13 cellular contexts compared by ENCODE assay signal in the genomic region with DNA sequence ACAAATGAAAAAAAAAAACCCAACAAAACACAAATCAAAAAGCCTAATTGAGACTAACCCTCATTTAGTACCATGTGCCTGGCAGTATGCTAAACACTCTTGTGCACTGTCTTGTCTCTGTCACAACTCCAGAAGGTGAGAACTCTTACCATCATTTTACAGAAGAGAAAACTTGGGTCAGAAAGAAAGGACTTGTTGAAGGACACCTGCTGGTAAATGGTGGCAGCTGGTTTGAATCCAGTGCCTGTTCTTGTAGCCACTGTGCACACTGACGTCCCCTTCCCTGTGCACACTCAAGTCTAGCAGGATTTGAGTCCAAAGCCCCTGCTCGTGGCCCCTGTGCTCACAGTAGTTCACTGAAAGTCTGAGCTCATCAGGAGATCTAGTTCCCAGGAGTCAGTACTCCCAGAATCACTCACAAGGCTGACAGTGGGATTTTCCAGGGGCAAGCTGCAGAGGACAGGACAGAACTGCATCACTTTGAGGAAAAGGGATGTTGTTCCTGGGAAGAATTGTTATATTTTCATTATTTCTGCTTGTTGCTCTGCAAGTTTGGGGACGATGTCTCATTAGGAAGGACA. TPM values are rescaled to one million over a fixed set of nuclear protein-coding genes. Genes with fewer than 3 reads are reported as not detected.
DNase-seq lines count a peak whose midpoint lies in the region; ATAC-seq and TF ChIP-seq lines count a peak whose summit lies in the region.
"Had no signal": no experiment of that assay in that cellular context is flagged by ENCODE, and none has a peak within 500 bp of the region (broad histone marks: within the 10 kb centered on the region; RNA-seq: fewer than 3 reads in every experiment).

No MANE protein-coding gene starts in this region.

- H3K36me3 Mint-ChIP-seq in type B pancreatic cell, result no peaks in the 10 kb centered on the region
- H3K36me3 Mint-ChIP-seq: CD4-positive, CD25-positive, alpha-beta regulatory T cell had no signal

- H3K27me3 ChIP-seq in DND-41 (ENCODE audit: insufficient read depth, low read length, poor library complexity), result no peaks in the 10 kb centered on the region
- H3K27me3 ChIP-seq: neutrophil had no signal

- no peak overlapping the region for H3K9ac ChIP-seq in DND-41 (ENCODE audit: low read depth, low read length)

- H3K4me3 Mint-ChIP-seq in type B pancreatic cell, result no peak overlapping the region
- H3K4me3 Mint-ChIP-seq: CD4-positive, CD25-positive, alpha-beta regulatory T cell had no signal

- H3K9me3 ChIP-seq in DND-41 (ENCODE audit: insufficient read depth, low read length, severe bottlenecking), result no peaks in the 10 kb centered on the region
- H3K9me3 ChIP-seq: neutrophil had no signal

- peaks cover 12% of the 10 kb centered on the region for H3K4me1 Mint-ChIP-seq in type B pancreatic cell (ENCODE audit: unreplicated experiment)

- H3K9me3 Mint-ChIP-seq in type B pancreatic cell, result no peaks in the 10 kb centered on the region
- H3K9me3 Mint-ChIP-seq: CD4-positive, CD25-positive, alpha-beta regulatory T cell had no signal

- no peak overlapping the region for H3K27ac ChIP-seq in DND-41 (ENCODE audit: low read length)
- H3K27ac ChIP-seq: neutrophil had no signal

- H3K36me3 ChIP-seq in DND-41 (ENCODE audit: insufficient read depth, low read length), result no peaks in the 10 kb centered on the region
- H3K36me3 ChIP-seq: neutrophil had no signal

- peak; percentile 34 for TF ChIP-seq CTCF in DND-41 (IDR thresholded peaks at IDR 0.05; ENCODE audit: borderline replicate concordance, extremely low read depth, low read length, poor library complexity, severe bottlenecking)
- TF ChIP-seq CTCF in type B pancreatic cell (conservative IDR thresholded peaks at IDR 0.05), result no peak

- ATAC-seq in DND-41 (ENCODE audit: insufficient read depth, low read depth) (no peak), GM18511 (IDR thresholded peaks at IDR 0.05; ENCODE audit: unreplicated experiment) (peak; percentile 36), HG02763 (IDR thresholded peaks at IDR 0.05; ENCODE audit: unreplicated experiment) (peak; percentile 31)

- H3K4me1 ChIP-seq in DND-41 (ENCODE audit: insufficient read depth, low read length), result peaks cover 8% of the 10 kb centered on the region

- no peak overlapping the region for H3K4me3 ChIP-seq in DND-41 (ENCODE audit: low read depth in 1 of 2, low read length in 2 of 2)

- H2AFZ ChIP-seq in DND-41 (ENCODE audit: low read depth, low read length), result no peak overlapping the region

- H4K20me1 ChIP-seq in DND-41 (ENCODE audit: insufficient read depth, low read length), result no peaks in the 10 kb centered on the region

- no peak overlapping the region for H3K27ac Mint-ChIP-seq in type B pancreatic cell

- no peaks in the 10 kb centered on the region for H3K79me2 ChIP-seq in DND-41 (ENCODE audit: insufficient read depth, low read length)

- H3K27me3 Mint-ChIP-seq in type B pancreatic cell, result peaks cover 3% of the 10 kb centered on the region
- H3K27me3 Mint-ChIP-seq: CD4-positive, CD25-positive, alpha-beta regulatory T cell had no signal

- DNase-seq in DND-41 (no peak), UCSD-AML1 (lab: John Stamatoyannopoulos, UW; ENCODE audit: unreplicated experiment) (peak; percentile 17), type B pancreatic cell (ENCODE audit: extremely low spot score, unreplicated experiment) (no peak), CD1c-positive myeloid dendritic cell (ENCODE audit: extremely low spot score) (no peak), NCI-H2081 (lab: John Stamatoyannopoulos, UW) (no peak)
- DNase-seq in activated CD8-positive, alpha-beta memory T cell treated with anti-CD3 and anti-CD28 coated beads for 24 hours, result no peak
- DNase-seq: Kasumi-1, kidney, NCI-H748 treated with DMSO at 0.1 percent for 48 hours had no signal

- H3K4me2 ChIP-seq in DND-41 (ENCODE audit: insufficient read depth, low read length), result no peak overlapping the region

RNA-seq across cellular contexts. Expression of a gene that starts 43.0 kb away (rescaled TPM):
- 184 and 204 TPM in 2 replicates for total RNA-seq in type B pancreatic cell (ENCODE audit: low replicate concordance)

RNA-seq across cellular contexts. Expression of a gene that starts 53.5 kb away (rescaled TPM):
- 11.8 and 17.3 TPM in 2 replicates for total RNA-seq in type B pancreatic cell (ENCODE audit: low replicate concordance)
